In the genomic region with DNA sequence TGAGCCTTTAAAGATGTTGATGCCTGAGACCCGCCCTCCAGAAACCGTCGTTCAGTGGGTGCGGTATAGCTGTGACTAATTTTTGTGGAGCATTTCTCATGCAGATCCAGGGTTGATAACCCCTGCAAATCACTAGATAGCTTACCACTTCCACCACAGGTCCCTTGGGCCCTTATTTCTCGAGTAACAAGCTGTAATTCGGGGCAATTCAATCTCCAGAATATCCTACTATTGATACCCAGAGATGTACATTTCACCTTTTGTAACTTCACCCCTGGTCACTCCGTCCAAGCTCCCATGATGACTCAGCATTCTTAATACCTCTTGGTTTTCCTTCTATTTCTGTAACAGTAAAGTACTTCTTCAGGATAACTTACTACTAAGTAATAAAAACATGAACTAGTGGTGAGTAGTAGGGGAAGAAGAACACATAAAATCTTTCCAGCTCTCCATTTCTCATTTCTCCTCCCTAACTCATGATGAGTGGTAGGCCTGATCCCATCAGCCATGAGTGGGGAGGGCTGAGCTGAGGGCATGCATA, we compare ENCODE assay signal across 11 cellular contexts.
A peak's percentile ranks its signal among the peaks of the same experiment; 100 is the strongest.
DNase-seq lines count a peak whose midpoint lies in the region; ATAC-seq and TF ChIP-seq lines count a peak whose summit lies in the region.
"Had no signal": no experiment of that assay in that cellular context is flagged by ENCODE, and none has a peak within 500 bp of the region (broad histone marks: within the 10 kb centered on the region; RNA-seq: fewer than 3 reads in every experiment).

No MANE protein-coding gene starts in this region.

- 81 to 82% methylated on average over 7 of the region's 7 CpGs for WGBS in body of pancreas, 2 donors

- no peaks in the 10 kb centered on the region for H3K36me3 ChIP-seq in body of pancreas (replicated peaks in 1 of 2; ENCODE audit: insufficient read depth in 1 of 2, low read depth in 2 of 2)
- no peaks in the 10 kb centered on the region for H3K36me3 ChIP-seq in left lung

- ATAC-seq in body of pancreas (no peak), left lung (no peak), HG02870 (IDR thresholded peaks at IDR 0.05; ENCODE audit: unreplicated experiment) (no peak)

- H3K27ac Mint-ChIP-seq in type B pancreatic cell = peak overlapping the region; percentile 96

- H3K36me3 Mint-ChIP-seq in type B pancreatic cell = no peaks in the 10 kb centered on the region

- H3K4me3 ChIP-seq in body of pancreas (no peak overlapping the region), left lung (no peak overlapping the region)

- peaks cover 8% of the 10 kb centered on the region for H3K9me3 Mint-ChIP-seq in type B pancreatic cell

- intact Hi-C loops in body of pancreas (cut with DNase I) (no loop called here), left lung (cut with DNase I) (no loop called here)

- TF ChIP-seq CTCF in body of pancreas (IDR thresholded peaks at IDR 0.05) = no peak
- no peak for TF ChIP-seq CTCF in left lung (IDR thresholded peaks at IDR 0.05)
- TF ChIP-seq CTCF in type B pancreatic cell (conservative IDR thresholded peaks at IDR 0.05) = no peak

- H3K4me3 Mint-ChIP-seq in type B pancreatic cell = no peak overlapping the region

- peaks cover 52% of the 10 kb centered on the region for H3K4me1 ChIP-seq in body of pancreas
- H3K4me1 ChIP-seq in left lung = peaks cover 19 to 22% of the 10 kb centered on the region in 2 donors

- TF ChIP-seq POLR2A in body of pancreas (IDR thresholded peaks at IDR 0.05) = no peak

- DNase-seq in HT1080 (ENCODE audit: low read depth) (peak; percentile 60), body of pancreas (no peak), left lung (no peak), type B pancreatic cell (ENCODE audit: extremely low spot score, unreplicated experiment) (no peak), DMS153 treated with DMSO at 0.1 percent for 48 hours (lab: John Stamatoyannopoulos, UW; ENCODE audit: unreplicated experiment) (no peak)
- no peak for DNase-seq in activated naive CD4-positive, alpha-beta T cell treated with anti-CD3 and anti-CD28 coated beads, Interleukin-2, amount 50 U/mL, for 16 hours
- DNase-seq: activated CD8-positive, alpha-beta memory T cell treated with anti-CD3 and anti-CD28 coated beads, Interleukin-2, amount 50 U/mL, for 4 hours; anterior cingulate cortex; NCI-H187 treated with DMSO at 0.1 percent for 48 hours had no signal

- H3K27me3 Mint-ChIP-seq in type B pancreatic cell = no peaks in the 10 kb centered on the region

- H3K27me3 ChIP-seq in body of pancreas (no peaks in the 10 kb centered on the region), left lung (no peaks in the 10 kb centered on the region)

- H3K4me1 Mint-ChIP-seq in type B pancreatic cell (ENCODE audit: unreplicated experiment) = peaks cover 60% of the 10 kb centered on the region

- H3K9me3 ChIP-seq in body of pancreas = no peaks in the 10 kb centered on the region
- no peaks in the 10 kb centered on the region for H3K9me3 ChIP-seq in left lung

- peak overlapping the region; percentile 85 to 95 (median 92) for H3K27ac ChIP-seq in body of pancreas
- H3K27ac ChIP-seq in left lung = peak overlapping the region; percentile 74 to 85
- H3K27ac ChIP-seq: parathyroid adenoma had no signal
